In genomic region chr1:187114788-187115187, GRCh38 we compare ENCODE assay signal across 33 cellular contexts.
"Had no signal": no experiment of that assay in that cellular context is flagged by ENCODE, and none has a peak within 500 bp of the region (broad histone marks: within the 10 kb centered on the region; RNA-seq: fewer than 3 reads in every experiment).

No MANE protein-coding gene starts in this region.

- H3K27me3 ChIP-seq: adrenal gland, body of pancreas, brain microvascular endothelial cell, breast epithelium had no signal

- H3K9me3 ChIP-seq: adrenal gland, body of pancreas, breast epithelium had no signal

- H3K4me1 ChIP-seq: adrenal gland, body of pancreas, breast epithelium had no signal

- ATAC-seq: activated CD8-positive, alpha-beta T cell treated with anti-CD3 and anti-CD28 coated beads for 36 hours; activated naive CD4-positive, alpha-beta T cell treated with anti-CD3 and anti-CD28 coated beads, Interleukin-2, amount 50 U/mL, for 72 hours; activated T-cell treated with anti-CD3 and anti-CD28 coated beads, Interleukin-2, amount 50 U/mL, for 4 hours; activated T-cell treated with anti-CD3 and anti-CD28 coated beads, Interleukin-2, amount 50 U/mL, for 72 hours; activated T-helper 17 cell treated with anti-CD3 and anti-CD28 coated beads, Interleukin-2, amount 50 U/mL, for 72 hours; body of pancreas had no signal

- H3K27ac ChIP-seq: adrenal gland, body of pancreas, brain microvascular endothelial cell, breast epithelium, VCaP had no signal

- DNase-seq: activated B cell treated with CpG ODN at 0.5 μM for 24 hours; activated CD4-positive, alpha-beta memory T cell treated with anti-CD3 and anti-CD28 coated beads for 36 hours; activated CD4-positive, alpha-beta T cell treated with anti-CD3 and anti-CD28 coated beads for 4 hours; activated CD4-positive, alpha-beta T cell treated with anti-CD3 and anti-CD28 coated beads, Interleukin-2, amount 10 ng/mL, durations not matched to agents 24 days and 14 days; activated CD4-positive, alpha-beta T cell treated with anti-CD3 and anti-CD28 coated beads, Interleukin-2, amount 50 U/mL, for 1 hour; activated CD4-positive, alpha-beta T cell treated with anti-CD3 and anti-CD28 coated beads, Interleukin-2, amount 50 U/mL, for 4 hours; activated CD4-positive, CD25-positive, alpha-beta regulatory T cell treated with anti-CD3 and anti-CD28 coated beads, Interleukin-2, amount 50 U/mL, for 72 hours; activated CD8-positive, alpha-beta memory T cell treated with anti-CD3 and anti-CD28 coated beads, Interleukin-2, amount 50 U/mL, for 4 hours; activated CD8-positive, alpha-beta T cell treated with anti-CD3 and anti-CD28 coated beads for 36 hours; activated effector memory CD4-positive, alpha-beta T cell treated with anti-CD3 and anti-CD28 coated beads, Interleukin-2, amount 50 U/mL, for 16 hours; activated gamma-delta T cell treated with Interleukin-2 at 50 U/mL for 16 hours; activated naive CD4-positive, alpha-beta T cell; activated naive CD4-positive, alpha-beta T cell treated with anti-CD3 and anti-CD28 coated beads for 36 hours; activated naive CD4-positive, alpha-beta T cell treated with anti-CD3 and anti-CD28 coated beads, Interleukin-2, amount 50 U/mL, for 16 hours; activated naive CD8-positive, alpha-beta T cell treated with anti-CD3 and anti-CD28 coated beads for 36 hours; activated T-cell treated with anti-CD3 and anti-CD28 coated beads for 4 hours; activated T-cell treated with anti-CD3 and anti-CD28 coated beads, Interleukin-2, amount 50 U/mL, for 1 hour; activated T-cell treated with anti-CD3 and anti-CD28 coated beads, Interleukin-2, amount 50 U/mL, for 4 hours; activated T-cell treated with anti-CD3 and anti-CD28 coated beads, Interleukin-2, amount 50 U/mL, for 72 hours; adrenal gland; amniotic stem cell; aorta; body of pancreas; brain microvascular endothelial cell; central memory CD4-positive, alpha-beta T cell; T-helper 2 cell; T-helper 9 cell had no signal

- FAIRE-seq: astrocyte, TTC549 had no signal

- H3K36me3 ChIP-seq: adrenal gland, brain microvascular endothelial cell, breast epithelium had no signal

- H3K4me3 ChIP-seq: adrenal gland, body of pancreas, breast epithelium had no signal
